In the genomic region with DNA sequence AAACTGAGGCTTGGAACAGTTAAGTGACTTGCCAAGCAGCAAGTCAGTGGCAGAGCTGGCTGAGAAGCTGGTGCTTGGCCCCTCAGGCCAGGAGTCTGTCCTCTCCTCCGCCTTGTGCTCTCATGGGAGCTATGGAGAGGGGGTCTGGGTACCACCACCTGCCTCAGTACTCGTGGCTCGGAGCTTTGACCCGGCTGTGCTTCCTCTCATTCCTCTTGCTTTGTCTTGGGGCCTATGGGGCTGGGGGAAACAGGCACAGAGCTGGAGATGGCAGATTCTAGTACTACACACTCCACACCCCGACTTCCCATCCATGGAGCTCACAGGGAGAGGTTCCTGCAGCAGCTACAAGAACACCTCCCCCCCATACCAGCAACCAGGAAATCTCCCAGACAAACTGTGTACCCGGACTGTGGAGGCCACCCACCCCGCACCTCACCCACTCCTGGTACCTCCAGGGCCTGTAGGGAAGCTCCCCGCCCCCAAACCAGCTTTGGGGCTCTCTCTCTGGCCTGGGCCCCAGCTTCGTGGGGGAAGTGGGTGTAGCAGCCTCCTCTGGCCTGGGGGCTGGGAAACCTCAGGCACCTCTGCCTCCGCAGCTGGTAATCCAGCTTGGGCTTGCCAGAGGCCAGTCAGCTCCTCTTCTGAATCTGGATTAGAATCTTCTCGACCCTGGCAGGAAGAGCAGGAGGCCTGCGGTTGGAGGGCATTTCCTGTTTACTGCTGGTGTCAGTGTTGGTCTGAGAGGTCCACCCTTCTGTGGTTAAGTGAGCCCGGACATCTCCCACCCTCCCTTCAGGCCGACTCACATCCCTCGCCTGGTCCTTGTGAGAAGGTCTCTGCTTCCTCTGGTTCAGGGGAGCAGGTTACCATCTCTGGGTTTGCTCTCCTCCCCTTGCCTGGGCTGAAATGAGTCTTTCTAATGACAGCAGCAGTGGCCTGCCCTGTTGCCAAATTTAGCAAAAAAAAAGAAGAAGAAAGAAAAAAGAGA, we compare ENCODE assay signal across 8 cellular contexts. TPM values are rescaled to one million over a fixed set of nuclear protein-coding genes. Genes with fewer than 3 reads are reported as not detected.
DNase-seq lines count a peak whose midpoint lies in the region; ATAC-seq, FAIRE-seq and TF ChIP-seq lines count a peak whose summit lies in the region.

No MANE protein-coding gene starts in this region.

- peak overlapping the region; percentile 89 for H3K27ac ChIP-seq in subcutaneous abdominal adipose tissue (ENCODE audit: low read depth, low read length)

- peak; percentile 53 for DNase-seq in GM12892 (ENCODE audit: insufficient read length)
- DNase-seq in Kasumi-1 (lab: John Stamatoyannopoulos, UW) = peak; percentile 66 to 68
- DNase-seq in activated naive CD8-positive, alpha-beta T cell treated with anti-CD3 and anti-CD28 coated beads, Interleukin-2, amount 50 U/mL, for 24 hours = peak; percentile 27
- peak; percentile 14 for DNase-seq in kidney glomerular epithelial cell (lab: John Stamatoyannopoulos, UW)
- no peak for DNase-seq in progenitor cell of endocrine pancreas (ENCODE audit: low spot score, unreplicated experiment)
- DNase-seq in occipital lobe (lab: John Stamatoyannopoulos, UW) = no peak

- peak overlapping the region in 2 of 5 donors; percentile 22 to 42 for H3K9ac ChIP-seq in subcutaneous abdominal adipose tissue (ENCODE audit: low read length in 5 of 5)

- no peaks in the 10 kb centered on the region for H3K9me3 Mint-ChIP-seq in activated naive CD8-positive, alpha-beta T cell treated with anti-CD3 and anti-CD28 coated beads, Interleukin-2, amount 50 U/mL, for 24 hours
- H3K9me3 Mint-ChIP-seq in progenitor cell of endocrine pancreas (ENCODE audit: low read depth) = no peaks in the 10 kb centered on the region

- H3K9me3 ChIP-seq in subcutaneous abdominal adipose tissue (ENCODE audit: control insufficient read depth in 5 of 5, low read length in 5 of 5) = no peaks in the 10 kb centered on the region

- FAIRE-seq in GM12892 (lab: Jason Lieb, UNC) = peak; percentile 93

- no peaks in the 10 kb centered on the region for H3K27me3 ChIP-seq in subcutaneous abdominal adipose tissue (ENCODE audit: control insufficient read depth in 5 of 5, insufficient read depth in 4 of 5, low read length in 5 of 5)

- ATAC-seq in GM21825 (IDR thresholded peaks at IDR 0.05; ENCODE audit: unreplicated experiment) = peak; percentile 66
- peak; percentile 44 for ATAC-seq in activated naive CD8-positive, alpha-beta T cell treated with anti-CD3 and anti-CD28 coated beads, Interleukin-2, amount 50 U/mL, for 24 hours

- H3K4me1 Mint-ChIP-seq in activated naive CD8-positive, alpha-beta T cell treated with anti-CD3 and anti-CD28 coated beads, Interleukin-2, amount 50 U/mL, for 24 hours = peaks cover 35% of the 10 kb centered on the region
- H3K4me1 Mint-ChIP-seq in progenitor cell of endocrine pancreas (ENCODE audit: low read depth) = no peaks in the 10 kb centered on the region

- H3K36me3 Mint-ChIP-seq in activated naive CD8-positive, alpha-beta T cell treated with anti-CD3 and anti-CD28 coated beads, Interleukin-2, amount 50 U/mL, for 24 hours (ENCODE audit: low read depth) = no peaks in the 10 kb centered on the region
- no peaks in the 10 kb centered on the region for H3K36me3 Mint-ChIP-seq in progenitor cell of endocrine pancreas (ENCODE audit: insufficient read depth)

- peaks cover 34 to 75% (median 67%) of the 10 kb centered on the region in 5 donors for H3K4me1 ChIP-seq in subcutaneous abdominal adipose tissue (ENCODE audit: control insufficient read depth in 5 of 5, insufficient read depth in 5 of 5, low read length in 5 of 5)

- peak overlapping the region in 3 of 5 donors; percentile 13 to 37 (median 17) for H3K4me3 ChIP-seq in subcutaneous abdominal adipose tissue (ENCODE audit: low read depth in 1 of 5, low read length in 5 of 5)

- H3K4me3 Mint-ChIP-seq in activated naive CD8-positive, alpha-beta T cell treated with anti-CD3 and anti-CD28 coated beads, Interleukin-2, amount 50 U/mL, for 24 hours = peak overlapping the region; percentile 18
- no peak overlapping the region for H3K4me3 Mint-ChIP-seq in progenitor cell of endocrine pancreas (ENCODE audit: low read depth)

- no peak for TF ChIP-seq POLR2A in GM12892 (IDR thresholded peaks at IDR 0.05; ENCODE audit: low read depth, low read length)

- peaks cover 2% of the 10 kb centered on the region for H3K27me3 Mint-ChIP-seq in activated naive CD8-positive, alpha-beta T cell treated with anti-CD3 and anti-CD28 coated beads, Interleukin-2, amount 50 U/mL, for 24 hours
- H3K27me3 Mint-ChIP-seq in progenitor cell of endocrine pancreas = peaks cover 16% of the 10 kb centered on the region

- no peak for TF ChIP-seq CTCF in progenitor cell of endocrine pancreas (IDR thresholded peaks at IDR 0.05; ENCODE audit: unreplicated experiment)

- no peak overlapping the region for H3K27ac Mint-ChIP-seq in activated naive CD8-positive, alpha-beta T cell treated with anti-CD3 and anti-CD28 coated beads, Interleukin-2, amount 50 U/mL, for 24 hours
- H3K27ac Mint-ChIP-seq in progenitor cell of endocrine pancreas = no peak overlapping the region

- H3K36me3 ChIP-seq in subcutaneous abdominal adipose tissue (ENCODE audit: control insufficient read depth in 5 of 5, insufficient read depth in 5 of 5, low read length in 5 of 5) = no peaks in the 10 kb centered on the region

RNA-seq across cellular contexts. Expression of a gene that starts 22.3 kb away (rescaled TPM):
- polyA plus RNA-seq in GM12892 (2012; ENCODE audit: missing spikeins) = 9.5 TPM
- 140 and 148 TPM in 2 replicates for total RNA-seq in progenitor cell of endocrine pancreas
- total RNA-seq in occipital lobe = 296 TPM

Comparison
In these comparisons a context has a peak if more than half of its experiments do, and no peak if none do; other contexts are left out.
1. DNase-seq: peak in GM12892 (single experiment), Kasumi-1 (2 of 2), activated naive CD8-positive, alpha-beta T cell treated with anti-CD3 and anti-CD28 coated beads, Interleukin-2, amount 50 U/mL, for 24 hours (single experiment) and kidney glomerular epithelial cell (single experiment); none in progenitor cell of endocrine pancreas (single experiment) and occipital lobe (single experiment).